19 cellular contexts compared by ENCODE assay signal in the genomic region with DNA sequence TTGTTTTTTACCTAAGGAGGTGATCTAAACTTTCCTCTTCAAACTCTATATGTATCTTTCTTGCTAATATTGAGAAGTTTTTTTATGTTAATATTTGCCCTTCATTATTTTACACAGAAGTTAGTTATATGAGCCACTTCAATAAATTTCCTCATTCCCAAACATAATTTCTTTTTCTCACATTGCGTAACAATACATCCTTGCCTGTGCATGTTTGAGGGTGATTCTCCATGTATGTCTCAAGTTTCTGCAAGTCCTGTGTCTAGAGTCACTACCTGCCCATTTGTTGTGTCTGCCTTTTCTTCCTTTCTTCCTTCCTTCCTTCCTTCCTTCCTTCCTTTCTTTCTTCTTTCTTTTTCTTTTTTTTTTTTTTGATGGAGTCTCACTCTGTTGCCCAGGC.
DNase-seq lines count a peak whose midpoint lies in the region; ATAC-seq and TF ChIP-seq lines count a peak whose summit lies in the region.
"Had no signal": no experiment of that assay in that cellular context is flagged by ENCODE, and none has a peak within 500 bp of the region (broad histone marks: within the 10 kb centered on the region; RNA-seq: fewer than 3 reads in every experiment).

No MANE protein-coding gene starts in this region.

- TF ChIP-seq CTCF in MCF 10A (IDR thresholded peaks at IDR 0.05; ENCODE audit: unreplicated experiment): no peak
- no peak for TF ChIP-seq CTCF in mammary epithelial cell (conservative IDR thresholded peaks at IDR 0.05 in 1 of 2, IDR thresholded peaks at IDR 0.05 in 1 of 2; ENCODE audit: extremely low read depth in 1 of 2, insufficient read depth in 1 of 2, low read depth in 1 of 2, low read length in 2 of 2)
- no peak for TF ChIP-seq CTCF in RWPE2 (IDR thresholded peaks at IDR 0.05; ENCODE audit: poor library complexity, severe bottlenecking)
- TF ChIP-seq CTCF in epithelial cell of esophagus (IDR thresholded peaks at IDR 0.05; ENCODE audit: insufficient read depth, low read depth, low read length, missing control alignments): no peak
- TF ChIP-seq CTCF in dorsolateral prefrontal cortex (IDR thresholded peaks at IDR 0.05 in 54 of 56, conservative IDR thresholded peaks at IDR 0.05 in 2 of 56; ENCODE audit: low read depth in 1 of 56, partially characterized antibody in 56 of 56): no peak

- H3K27ac ChIP-seq in mammary epithelial cell (ENCODE audit: insufficient read depth, low read depth, low read length) (no peak overlapping the region), RWPE2 (ENCODE audit: poor library complexity, severe bottlenecking) (no peak overlapping the region), dorsolateral prefrontal cortex (no peak overlapping the region)
- H3K27ac ChIP-seq: 22Rv1, BLaER1, C4-2B, GM23248 had no signal

- H3K4me3 ChIP-seq in mammary epithelial cell (replicated peaks in 1 of 3; ENCODE audit: insufficient read depth in 1 of 3, low read depth in 2 of 3, low read length in 3 of 3): no peak overlapping the region
- H3K4me3 ChIP-seq in RWPE2 (ENCODE audit: severe bottlenecking): no peak overlapping the region
- no peak overlapping the region for H3K4me3 ChIP-seq in epithelial cell of esophagus (ENCODE audit: low read length)
- H3K4me3 ChIP-seq in dorsolateral prefrontal cortex: no peak overlapping the region
- H3K4me3 ChIP-seq: BLaER1, GM23248 had no signal

- H3K79me2 ChIP-seq in mammary epithelial cell (ENCODE audit: insufficient read depth, low read length): no peaks in the 10 kb centered on the region

- no peaks in the 10 kb centered on the region for H3K4me1 ChIP-seq in mammary epithelial cell (ENCODE audit: insufficient read depth, low read length)
- no peaks in the 10 kb centered on the region for H3K4me1 ChIP-seq in RWPE2 (ENCODE audit: insufficient read depth, poor library complexity, severe bottlenecking)
- H3K4me1 ChIP-seq: BLaER1, Caco-2 had no signal

- ATAC-seq in RWPE2 (ENCODE audit: low read depth): peak; percentile 48; the same call in 1 of the 3 replicates
- ATAC-seq in HG02885 (IDR thresholded peaks at IDR 0.05; ENCODE audit: poor library complexity, unreplicated experiment): no peak
- ATAC-seq: CD8-positive, alpha-beta T cell had no signal

- no peak overlapping the region for H2AFZ ChIP-seq in mammary epithelial cell (ENCODE audit: low read depth, low read length)
- H2AFZ ChIP-seq: GM23248 had no signal

- CTCF ChIA-PET in MCF 10A (lab: Yijun Ruan, JAX): interaction anchor here (0.5 kb wide), 1 partner anchor 898 kb away, joined by 3 read pairs; no protein-coding TSS in a partner anchor
- CTCF ChIA-PET in mammary epithelial cell (lab: Charles Lee; ENCODE audit: low non-redundant PET): no interaction called here

- H3K4me1 Mint-ChIP-seq in MCF 10A (ENCODE audit: insufficient read depth, unreplicated experiment): peaks cover 12% of the 10 kb centered on the region
- H3K4me1 Mint-ChIP-seq: B cell; CD4-positive, CD25-positive, alpha-beta regulatory T cell; H9 had no signal

- DNase-seq in MCF 10A (ENCODE audit: unreplicated experiment) (peak; percentile 50), mammary epithelial cell (no peak), RWPE2 (ENCODE audit: low spot score) (no peak), epithelial cell of esophagus (ENCODE audit: low read depth) (peak; percentile 90), dorsolateral prefrontal cortex (no peak), T-helper 9 cell (no peak)
- DNase-seq: Caco-2; CD4-positive, CD25-positive, alpha-beta regulatory T cell; CD8-positive, alpha-beta T cell; DMS153; DND-41; GM23248; H9; HFFc6 had no signal

- H3K9me3 ChIP-seq in mammary epithelial cell (replicated peaks; ENCODE audit: insufficient read depth, low read length) (peaks cover 9% of the 10 kb centered on the region), RWPE2 (ENCODE audit: severe bottlenecking) (no peaks in the 10 kb centered on the region)
- H3K9me3 ChIP-seq: BLaER1, Caco-2 had no signal

- H3K27me3 ChIP-seq in mammary epithelial cell (ENCODE audit: insufficient read depth, low read length) (no peaks in the 10 kb centered on the region), RWPE2 (ENCODE audit: insufficient read depth, poor library complexity, severe bottlenecking) (no peaks in the 10 kb centered on the region), dorsolateral prefrontal cortex (peaks cover 0 to 5% (median 0%) of the 10 kb centered on the region in 45 donors)
- H3K27me3 ChIP-seq: BLaER1 had no signal

- WGBS in mammary epithelial cell (ENCODE audit: low coverage, missing lambda C conversion rate): 10% methylated on average over 1 of the region's 1 CpG

- in situ Hi-C loops in mammary epithelial cell (cut with MboI; ENCODE audit: low sequenced_read_pairs in 2 of 2): no loop called here

- no peak overlapping the region for H3K27ac Mint-ChIP-seq in MCF 10A (ENCODE audit: low read depth, unreplicated experiment)
- H3K27ac Mint-ChIP-seq: B cell; CD4-positive, CD25-positive, alpha-beta regulatory T cell; CD8-positive, alpha-beta T cell; H9; HFFc6 had no signal

- no peak overlapping the region for H3K4me3 Mint-ChIP-seq in MCF 10A (ENCODE audit: unreplicated experiment)
- H3K4me3 Mint-ChIP-seq: B cell; CD4-positive, CD25-positive, alpha-beta regulatory T cell; CD8-positive, alpha-beta T cell; H9; HFFc6 had no signal

- H3K27me3 Mint-ChIP-seq in MCF 10A (ENCODE audit: insufficient read depth, unreplicated experiment): no peaks in the 10 kb centered on the region
- H3K27me3 Mint-ChIP-seq: B cell had no signal

- H3K36me3 Mint-ChIP-seq in MCF 10A (ENCODE audit: insufficient read depth, unreplicated experiment): peaks cover 4% of the 10 kb centered on the region
- H3K36me3 Mint-ChIP-seq: CD4-positive, CD25-positive, alpha-beta regulatory T cell; CD8-positive, alpha-beta T cell had no signal

- POLR2A ChIA-PET in MCF 10A (lab: Yijun Ruan, JAX): no interaction called here

- H3K9me3 Mint-ChIP-seq in MCF 10A (ENCODE audit: unreplicated experiment): peaks cover 7% of the 10 kb centered on the region
- H3K9me3 Mint-ChIP-seq: H9 had no signal

- intact Hi-C loops in MCF 10A (cut with micrococcal nuclease): loop anchor here (5.0 kb wide), 1 partner anchor 361 kb away; no protein-coding TSS in a partner anchor
- intact Hi-C loops in mammary epithelial cell (cut with micrococcal nuclease): no loop called here
- intact Hi-C loops in dorsolateral prefrontal cortex (cut with DNase I): no loop called here

- H3K9ac ChIP-seq in mammary epithelial cell (ENCODE audit: insufficient read depth, low read length): no peak overlapping the region
- H3K9ac ChIP-seq: BLaER1, GM23248 had no signal

- BruUV-seq in MCF 10A (replicated peaks; lab: Mats Ljungman, UMichigan): no TSS peak
- no TSS peak for BruUV-seq in mammary epithelial cell (replicated peaks; lab: Mats Ljungman, UMichigan)

- dilution Hi-C loops in mammary epithelial cell (cut with HindIII; ENCODE audit: low sequenced_read_pairs): no loop called here

- H4K20me1 ChIP-seq in mammary epithelial cell (ENCODE audit: insufficient read depth, low read length): no peaks in the 10 kb centered on the region
- H4K20me1 ChIP-seq: BLaER1 had no signal

- H3K4me2 ChIP-seq in mammary epithelial cell (ENCODE audit: insufficient read depth, low read depth, low read length): no peak overlapping the region
- H3K4me2 ChIP-seq: BLaER1 had no signal

- H3K36me3 ChIP-seq in mammary epithelial cell (ENCODE audit: insufficient read depth, low read length) (no peaks in the 10 kb centered on the region), RWPE2 (ENCODE audit: low read depth) (no peaks in the 10 kb centered on the region)
- H3K36me3 ChIP-seq: BLaER1 had no signal

Comparison
In these comparisons a context has a peak if more than half of its experiments do, and no peak if none do; other contexts are left out.
1. DNase-seq: peak in MCF 10A (single experiment) and epithelial cell of esophagus (single experiment); none in mammary epithelial cell (single experiment), RWPE2 (single experiment), dorsolateral prefrontal cortex (0 of 10) and T-helper 9 cell (single experiment).